8 cellular contexts compared by ENCODE assay signal in genomic region chr12:47426678-47427309, GRCh38.
DNase-seq lines count a peak whose midpoint lies in the region; ATAC-seq, FAIRE-seq and TF ChIP-seq lines count a peak whose summit lies in the region.
"Not testable (repeated sequence)": the region's sequence is repeated elsewhere in the genome, so short reads cannot be mapped to it uniquely, and the experiment has no call there.

No MANE protein-coding gene starts in this region.

- H3K9me3 ChIP-seq in CD8-positive, alpha-beta T cell (ENCODE audit: low read length); Loucy (ENCODE audit: insufficient read depth, low read depth, low read length); K562 (replicated peaks; ENCODE audit: control insufficient read depth, insufficient read depth, low read depth, low read length); neural progenitor cell (ENCODE audit: low read depth): not testable (repeated sequence)

- not testable (repeated sequence) for H3K36me3 ChIP-seq in CD8-positive, alpha-beta T cell (ENCODE audit: insufficient read depth, low read length); Loucy (ENCODE audit: insufficient read depth, low read length); K562 (ENCODE audit: control insufficient read depth, insufficient read depth, low read length); neural progenitor cell

- not testable (repeated sequence) for H3K9me1 ChIP-seq in K562 (ENCODE audit: control insufficient read depth, insufficient read depth, low read length)

- H3K4me1 ChIP-seq in CD8-positive, alpha-beta T cell (ENCODE audit: insufficient read depth, low read length); K562 (replicated peaks in 1 of 2; ENCODE audit: control insufficient read depth in 2 of 2, insufficient read depth in 2 of 2, low read length in 2 of 2); neural progenitor cell: not testable (repeated sequence)
- H3K4me1 ChIP-seq in Loucy (ENCODE audit: insufficient read depth, low read length, poor library complexity, severe bottlenecking) = peaks cover 11% of the 10 kb centered on the region

- not testable (repeated sequence) for TF ChIP-seq CTCF in CD8-positive, alpha-beta T cell (IDR thresholded peaks at IDR 0.05); Loucy (conservative IDR thresholded peaks at IDR 0.05; ENCODE audit: low read length); activated CD8-positive, alpha-beta T cell treated with anti-CD3 and anti-CD28 coated beads for 36 hours (IDR thresholded peaks at IDR 0.05); K562 (IDR thresholded peaks at IDR 0.05 in 2 of 3, conservative IDR thresholded peaks at IDR 0.05 in 1 of 3; ENCODE audit: insufficient read depth in 2 of 3, low read depth in 1 of 3, low read length in 3 of 3); neural progenitor cell (IDR thresholded peaks at IDR 0.05)

- H3K9me3 Mint-ChIP-seq in CD8-positive, alpha-beta T cell; activated CD8-positive, alpha-beta T cell treated with anti-CD3 and anti-CD28 coated beads for 36 hours; neural progenitor cell: not testable (repeated sequence)

- not testable (repeated sequence) for TF ChIP-seq POLR2A in K562 (conservative IDR thresholded peaks at IDR 0.05)

- WGBS in K562 (ENCODE audit: insufficient coverage, low coverage, missing lambda C conversion rate) = 26% methylated on average over 16 of the region's 21 CpGs

- BruUV-seq in K562 (replicated peaks; lab: Mats Ljungman, UMichigan) = not testable (repeated sequence)

- not testable (repeated sequence) for H3K9me2 ChIP-seq in Loucy (replicated peaks; ENCODE audit: low read depth, low read length)

- intact Hi-C loops in CD8-positive, alpha-beta T cell (cut with DNase I, micrococcal nuclease); activated CD8-positive, alpha-beta T cell treated with anti-CD3 and anti-CD28 coated beads for 36 hours (cut with micrococcal nuclease); K562 (cut with micrococcal nuclease): not testable (repeated sequence)

- H3K4me2 ChIP-seq in Loucy (ENCODE audit: low read depth, low read length, poor library complexity, severe bottlenecking) (peak overlapping the region; percentile 70), K562 (ENCODE audit: insufficient read depth, low read length) (peak overlapping the region; percentile 50)
- not testable (repeated sequence) for H3K4me2 ChIP-seq in neural progenitor cell

- POLR2A ChIA-PET in CD8-positive, alpha-beta T cell (lab: Charles Lee); K562 (lab: Yijun Ruan, JAX): not testable (repeated sequence)
- POLR2A ChIA-PET in activated CD8-positive, alpha-beta T cell treated with anti-CD3 and anti-CD28 coated beads for 36 hours (lab: Charles Lee) = interaction anchor here (1.1 kb wide), 1 partner anchor 22 kb away, joined by 3 read pairs; no protein-coding TSS in a partner anchor

- peaks cover 15% of the 10 kb centered on the region; the same call in 1 of the 2 replicates for H3K79me2 ChIP-seq in Loucy (ENCODE audit: insufficient read depth, low read length)
- H3K79me2 ChIP-seq in K562 (ENCODE audit: control insufficient read depth, insufficient read depth, low read length); neural progenitor cell (ENCODE audit: low read depth): not testable (repeated sequence)

- not testable (repeated sequence) for H3K4me3 ChIP-seq in CD8-positive, alpha-beta T cell (ENCODE audit: low read depth, low read length); K562; neural progenitor cell
- peak overlapping the region; percentile 80 for H3K4me3 ChIP-seq in Loucy (ENCODE audit: low read length, poor library complexity, severe bottlenecking)

- H2AFZ ChIP-seq in Loucy (ENCODE audit: low read length) (peak overlapping the region; percentile 70; the same call in 1 of the 2 replicates), K562 (ENCODE audit: low read depth, low read length) (peak overlapping the region; percentile 75)
- not testable (repeated sequence) for H2AFZ ChIP-seq in neural progenitor cell (replicated peaks)

- not testable (repeated sequence) for H3K36me3 Mint-ChIP-seq in CD8-positive, alpha-beta T cell; activated CD8-positive, alpha-beta T cell treated with anti-CD3 and anti-CD28 coated beads for 36 hours (ENCODE audit: low read depth); neural progenitor cell

- peak in 5 of 7 experiments; percentile 17 to 72 (median 19) for DNase-seq in CD8-positive, alpha-beta T cell
- DNase-seq in T-helper 22 cell (ENCODE audit: low read depth) = peak; percentile 67
- peak; percentile 20 for DNase-seq in activated CD8-positive, alpha-beta T cell treated with anti-CD3 and anti-CD28 coated beads for 36 hours
- DNase-seq in activated T-helper 9 cell treated with anti-CD3 and anti-CD28 coated beads, Interleukin-2, amount 50 U/mL, for 16 hours (ENCODE audit: low read depth) = peak; percentile 21
- not testable (repeated sequence) for DNase-seq in K562 (ENCODE audit: extremely low read depth in 1 of 4, low spot score in 3 of 4); neural progenitor cell (ENCODE audit: low spot score)
- peak; percentile 48 for DNase-seq in stimulated activated naive CD4-positive, alpha-beta T cell treated with Interleukin-2 at 50 U/mL for 16 hours (lab: John Stamatoyannopoulos, UW)

- not testable (repeated sequence) for H4K20me1 ChIP-seq in Loucy (ENCODE audit: insufficient read depth, low read length, poor library complexity, severe bottlenecking); K562 (replicated peaks; ENCODE audit: control insufficient read depth, insufficient read depth, low read length); neural progenitor cell (ENCODE audit: low read depth)

- H3K4me3 Mint-ChIP-seq in CD8-positive, alpha-beta T cell = peak overlapping the region; percentile 75
- H3K4me3 Mint-ChIP-seq in activated CD8-positive, alpha-beta T cell treated with anti-CD3 and anti-CD28 coated beads for 36 hours = peak overlapping the region; percentile 58
- H3K4me3 Mint-ChIP-seq in neural progenitor cell = not testable (repeated sequence)

- H3K4me1 Mint-ChIP-seq in CD8-positive, alpha-beta T cell (ENCODE audit: low read depth) = peaks cover 31% of the 10 kb centered on the region
- peaks cover 16% of the 10 kb centered on the region for H3K4me1 Mint-ChIP-seq in activated CD8-positive, alpha-beta T cell treated with anti-CD3 and anti-CD28 coated beads for 36 hours (ENCODE audit: low read depth)
- H3K4me1 Mint-ChIP-seq in neural progenitor cell = not testable (repeated sequence)

- H3K9ac ChIP-seq in Loucy (ENCODE audit: low read depth, low read length, poor library complexity, severe bottlenecking) = peak overlapping the region; percentile 77
- not testable (repeated sequence) for H3K9ac ChIP-seq in K562 (ENCODE audit: insufficient read depth in 1 of 2, low read depth in 2 of 2, low read length in 2 of 2); neural progenitor cell

- TF ChIP-seq RAD21 in K562 (CRISPR knock-in tag; conservative IDR thresholded peaks at IDR 0.05 in 1 of 2, IDR thresholded peaks at IDR 0.05 in 1 of 2) = not testable (repeated sequence)

- not testable (repeated sequence) for TF ChIP-seq EP300 in K562 (IDR thresholded peaks at IDR 0.05; ENCODE audit: low read length)

- ATAC-seq in CD8-positive, alpha-beta T cell = peak; percentile 48
- not testable (repeated sequence) for ATAC-seq in activated CD8-positive, alpha-beta T cell treated with anti-CD3 and anti-CD28 coated beads for 36 hours; K562

- in situ Hi-C loops in K562 (cut with MboI) = not testable (repeated sequence)

- not testable (repeated sequence) for H3K27ac ChIP-seq in CD8-positive, alpha-beta T cell (ENCODE audit: low read depth, low read length); K562 (ENCODE audit: extremely low read depth, low read depth, low read length); neural progenitor cell

- H3K27me3 Mint-ChIP-seq in CD8-positive, alpha-beta T cell (ENCODE audit: low read depth); activated CD8-positive, alpha-beta T cell treated with anti-CD3 and anti-CD28 coated beads for 36 hours; neural progenitor cell (ENCODE audit: insufficient read depth, low read depth): not testable (repeated sequence)

- CTCF ChIA-PET in CD8-positive, alpha-beta T cell (lab: Charles Lee) = interaction anchor here (1.0 kb wide), 1 partner anchor 209 kb away, joined by 3 read pairs; no protein-coding TSS in a partner anchor
- CTCF ChIA-PET in activated CD8-positive, alpha-beta T cell treated with anti-CD3 and anti-CD28 coated beads for 36 hours (lab: Charles Lee) = interaction anchor here (1.3 kb wide), 1 partner anchor 355 kb away, joined by 3 read pairs; no protein-coding TSS in a partner anchor
- CTCF ChIA-PET in K562 (lab: Yijun Ruan, JAX; ENCODE audit: low intra/inter-chr PET ratio) = not testable (repeated sequence)

- H3K27ac Mint-ChIP-seq in CD8-positive, alpha-beta T cell = peak overlapping the region; percentile 89
- H3K27ac Mint-ChIP-seq in activated CD8-positive, alpha-beta T cell treated with anti-CD3 and anti-CD28 coated beads for 36 hours = peak overlapping the region; percentile 62
- H3K27ac Mint-ChIP-seq in neural progenitor cell = peak overlapping the region; percentile 42

- not testable (repeated sequence) for FAIRE-seq in K562 (lab: Jason Lieb, UNC)

- H3F3A ChIP-seq in Loucy (ENCODE audit: low read depth); neural progenitor cell (ENCODE audit: low read depth): not testable (repeated sequence)

- not testable (repeated sequence) for H3K27me3 ChIP-seq in CD8-positive, alpha-beta T cell (ENCODE audit: insufficient read depth, low read length); Loucy (ENCODE audit: insufficient read depth, low read length, poor library complexity, severe bottlenecking); K562 (ENCODE audit: control insufficient read depth in 2 of 2, insufficient read depth in 2 of 2, low read length in 2 of 2); neural progenitor cell

TF ChIP-seq in K562, 482 proteins besides CTCF, POLR2A, EP300 and RAD21 (continues in another document):
- TF ChIP-seq TAF7 (tag; IDR thresholded peaks at IDR 0.05) = peak; percentile 48; the same call in 1 of the 2 replicates
